In the genomic region with DNA sequence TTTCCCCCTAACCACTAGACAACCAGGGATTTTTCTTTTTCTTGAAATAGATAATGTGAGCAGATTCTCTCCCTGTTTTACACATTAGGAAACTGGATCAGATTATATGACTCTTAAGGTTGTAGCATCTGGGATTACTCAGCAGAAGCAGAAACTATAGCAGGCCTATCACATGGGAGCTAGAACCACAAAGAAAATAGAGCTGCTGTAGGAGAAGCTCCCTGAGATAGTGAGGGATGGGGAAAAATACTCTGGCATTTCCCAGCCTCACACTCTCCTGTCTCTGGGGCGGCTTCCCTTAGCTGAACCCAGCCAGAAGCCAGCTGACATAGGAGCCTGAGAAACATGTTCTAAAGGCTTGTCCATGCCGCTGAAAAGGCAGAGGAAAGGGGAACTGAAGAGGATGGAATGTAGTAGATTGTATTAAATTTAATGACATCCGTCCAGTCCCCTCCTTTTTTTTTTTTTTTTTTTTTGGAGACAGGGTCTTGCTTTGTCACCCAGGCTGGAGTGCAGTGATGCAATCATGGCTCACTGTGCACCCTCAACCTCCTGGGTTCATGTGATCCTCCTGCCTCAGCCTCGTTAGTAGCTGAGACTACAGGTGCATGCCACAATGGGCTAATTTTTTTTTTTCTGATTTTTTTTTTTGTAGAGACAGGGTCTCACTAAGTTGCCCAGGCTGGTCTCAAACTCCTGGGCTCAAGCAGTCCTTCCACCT, we compare ENCODE assay signal across 22 cellular contexts.
DNase-seq lines count a peak whose midpoint lies in the region; ATAC-seq, FAIRE-seq and TF ChIP-seq lines count a peak whose summit lies in the region.
"Had no signal": no experiment of that assay in that cellular context is flagged by ENCODE, and none has a peak within 500 bp of the region (broad histone marks: within the 10 kb centered on the region; RNA-seq: fewer than 3 reads in every experiment).

No MANE protein-coding gene starts in this region.

- BruUV-seq in HepG2 (replicated peaks; lab: Mats Ljungman, UMichigan), result no TSS peak

- WGBS in HepG2 (ENCODE audit: low lambda C conversion rate), result 83% methylated on average over 4 of the region's 4 CpGs

- H3K4me1 ChIP-seq in HepG2 (ENCODE audit: insufficient read depth, low read length), result peaks cover 23% of the 10 kb centered on the region
- H3K4me1 ChIP-seq: body of pancreas, gastrocnemius medialis, suprapubic skin had no signal

- no peak overlapping the region for H3K9ac ChIP-seq in HepG2 (ENCODE audit: insufficient read depth, low read depth, low read length)
- H3K9ac ChIP-seq: BLaER1 had no signal

- H3K9me3 Mint-ChIP-seq in activated T-cell treated with anti-CD3 and anti-CD28 coated beads, Interleukin-2, amount 50 U/mL, for 24 hours, result peaks cover 4% of the 10 kb centered on the region
- no peaks in the 10 kb centered on the region for H3K9me3 Mint-ChIP-seq in activated T-helper 17 cell treated with anti-CD3 and anti-CD28 coated beads, Interleukin-2, amount 50 U/mL, for 72 hours
- H3K9me3 Mint-ChIP-seq: activated naive CD4-positive, alpha-beta T cell treated with anti-CD3 and anti-CD28 coated beads, Interleukin-2, amount 50 U/mL, for 24 hours; dendritic cell treated with granulocyte-macrophage colony-stimulating factor and Interleukin-4, amounts not matched to agents 40 ng/mL and 50 ng/mL, for 4 days had no signal

- intact Hi-C loops in HepG2 (cut with micrococcal nuclease; ENCODE audit: unreplicated experiment), result no loop called here

- no peak for TF ChIP-seq CTCF in HepG2 (CRISPR knock-in tag; IDR thresholded peaks at IDR 0.05)

- peak; percentile 73 for ATAC-seq in activated T-helper 17 cell treated with anti-CD3 and anti-CD28 coated beads, Interleukin-2, amount 50 U/mL, for 72 hours (replicated peaks)
- peak; percentile 26; the same call in 2 of the 3 replicates for ATAC-seq in HepG2
- ATAC-seq: body of pancreas, gastrocnemius medialis had no signal

- H3K9me3 ChIP-seq in HepG2 (ENCODE audit: low read length), result peaks cover 14% of the 10 kb centered on the region
- H3K9me3 ChIP-seq: BLaER1, body of pancreas, gastrocnemius medialis, HAP-1, suprapubic skin had no signal

- no peak overlapping the region for H2AFZ ChIP-seq in HepG2 (ENCODE audit: low read length)

- no peaks in the 10 kb centered on the region for H4K20me1 ChIP-seq in HepG2 (ENCODE audit: insufficient read depth, low read length)
- H4K20me1 ChIP-seq: BLaER1 had no signal

- H3K36me3 ChIP-seq in HepG2 (replicated peaks in 1 of 2; ENCODE audit: control insufficient read depth in 1 of 2, insufficient read depth in 2 of 2, low read length in 2 of 2), result peaks cover 2 to 7% of the 10 kb centered on the region in 2 experiments; a peak in 2 of 5 replicates
- H3K36me3 ChIP-seq: gastrocnemius medialis, HAP-1, suprapubic skin had no signal

- CTCF ChIA-PET in HepG2 (lab: Yijun Ruan, JAX; ENCODE audit: low intra/inter-chr PET ratio, low total read pairs), result no interaction called here

- in situ Hi-C loops in KBM-7 (cut with MboI; ENCODE audit: low pct_unique_long_range_greater_than_20kb, low sequenced_read_pairs), result loop anchor here (25.0 kb wide), 1 partner anchor 455 kb away; no protein-coding TSS in a partner anchor
- in situ Hi-C loops in HepG2 (cut with HindIII; ENCODE audit: extremely low pct_ligation_motif_present, low pct_unique_long_range_greater_than_20kb), result no loop called here

- no peak for DNase-seq in activated T-cell treated with anti-CD3 and anti-CD28 coated beads, Interleukin-2, amount 50 U/mL, for 24 hours
- no peak for DNase-seq in activated T-cell treated with anti-CD3 and anti-CD28 coated beads, Interleukin-2, amount 50 U/mL, for 1 hour
- DNase-seq in KBM-7, result peak; percentile 34
- DNase-seq in HepG2 (ENCODE audit: low spot score), result no peak
- DNase-seq in OCI-M2 (lab: John Stamatoyannopoulos, UW; ENCODE audit: unreplicated experiment), result no peak
- DNase-seq in medulla oblongata (ENCODE audit: extremely low spot score), result no peak
- no peak for DNase-seq in activated CD8-positive, alpha-beta memory T cell treated with anti-CD3 and anti-CD28 coated beads, Interleukin-2, amount 50 U/mL, for 48 hours
- DNase-seq: activated CD4-positive, alpha-beta T cell treated with anti-CD3 and anti-CD28 coated beads, Interleukin-2, amount 10 ng/mL, durations not matched to agents 7 days and 5 days; activated CD8-positive, alpha-beta memory T cell treated with anti-CD3 and anti-CD28 coated beads, Interleukin-2, amount 50 U/mL, for 4 hours; body of pancreas; gastrocnemius medialis; NCI-H2227 treated with DMSO at 0.1 percent for 48 hours had no signal

- no peak for TF ChIP-seq POLR2A in HepG2 (IDR thresholded peaks at IDR 0.05; ENCODE audit: insufficient read depth in 1 of 2, low read depth in 2 of 2, low read length in 2 of 2)

- no peaks in the 10 kb centered on the region for H3K36me3 Mint-ChIP-seq in activated T-cell treated with anti-CD3 and anti-CD28 coated beads, Interleukin-2, amount 50 U/mL, for 24 hours (ENCODE audit: low read depth)
- H3K36me3 Mint-ChIP-seq in activated T-helper 17 cell treated with anti-CD3 and anti-CD28 coated beads, Interleukin-2, amount 50 U/mL, for 72 hours (ENCODE audit: low read depth), result no peaks in the 10 kb centered on the region
- H3K36me3 Mint-ChIP-seq: activated naive CD4-positive, alpha-beta T cell treated with anti-CD3 and anti-CD28 coated beads, Interleukin-2, amount 50 U/mL, for 24 hours; IgD-negative memory B cell had no signal

- FAIRE-seq in HepG2 (lab: Jason Lieb, UNC), result no peak
- FAIRE-seq: A204.1, D721Med, G401.6 had no signal

- no peaks in the 10 kb centered on the region for H3K27me3 ChIP-seq in HepG2 (ENCODE audit: control insufficient read depth in 1 of 2, insufficient read depth in 2 of 2, low read length in 2 of 2)
- H3K27me3 ChIP-seq: BLaER1, body of pancreas, gastrocnemius medialis, suprapubic skin had no signal

- no peak overlapping the region for H3K4me3 Mint-ChIP-seq in activated T-cell treated with anti-CD3 and anti-CD28 coated beads, Interleukin-2, amount 50 U/mL, for 24 hours
- H3K4me3 Mint-ChIP-seq in activated T-helper 17 cell treated with anti-CD3 and anti-CD28 coated beads, Interleukin-2, amount 50 U/mL, for 72 hours, result peak overlapping the region; percentile 5
- H3K4me3 Mint-ChIP-seq: activated CD4-positive, alpha-beta T cell treated with anti-CD3 and anti-CD28 coated beads, Interleukin-2, amount 10 ng/mL, durations not matched to agents 7 days and 5 days; activated naive CD4-positive, alpha-beta T cell treated with anti-CD3 and anti-CD28 coated beads, Interleukin-2, amount 50 U/mL, for 24 hours; dendritic cell treated with granulocyte-macrophage colony-stimulating factor and Interleukin-4, amounts not matched to agents 40 ng/mL and 50 ng/mL, for 4 days; IgD-negative memory B cell had no signal

- H3K4me2 ChIP-seq in HepG2 (ENCODE audit: low read depth, low read length), result no peak overlapping the region
- H3K4me2 ChIP-seq: BLaER1 had no signal

- peak overlapping the region; percentile 20 for H3K27ac Mint-ChIP-seq in activated T-cell treated with anti-CD3 and anti-CD28 coated beads, Interleukin-2, amount 50 U/mL, for 24 hours
- H3K27ac Mint-ChIP-seq in activated T-helper 17 cell treated with anti-CD3 and anti-CD28 coated beads, Interleukin-2, amount 50 U/mL, for 72 hours, result peak overlapping the region; percentile 77
- H3K27ac Mint-ChIP-seq: activated CD4-positive, alpha-beta T cell treated with anti-CD3 and anti-CD28 coated beads, Interleukin-2, amount 10 ng/mL, durations not matched to agents 7 days and 5 days; activated naive CD4-positive, alpha-beta T cell treated with anti-CD3 and anti-CD28 coated beads, Interleukin-2, amount 50 U/mL, for 24 hours; dendritic cell treated with granulocyte-macrophage colony-stimulating factor and Interleukin-4, amounts not matched to agents 40 ng/mL and 50 ng/mL, for 4 days; IgD-negative memory B cell had no signal

- H3K27ac ChIP-seq in HepG2 (ENCODE audit: extremely low read length, insufficient read depth, low read length), result no peak overlapping the region
- H3K27ac ChIP-seq: BLaER1, body of pancreas, gastrocnemius medialis, suprapubic skin had no signal

- H3K4me3 ChIP-seq in HepG2 (replicated peaks in 1 of 3; ENCODE audit: insufficient read depth in 1 of 3, low read depth in 2 of 3, low read length in 3 of 3), result no peak overlapping the region
- H3K4me3 ChIP-seq: BLaER1, body of pancreas, gastrocnemius medialis, HAP-1, suprapubic skin had no signal

- no peak for TF ChIP-seq EP300 in HepG2 (IDR thresholded peaks at IDR 0.05; ENCODE audit: low read depth in 2 of 2, low read length in 2 of 2)
- no peak for TF ChIP-seq EP300 in HepG2 (CRISPR knock-in tag; IDR thresholded peaks at IDR 0.05; ENCODE audit: borderline replicate concordance)

- no peaks in the 10 kb centered on the region for H3K79me2 ChIP-seq in HepG2 (ENCODE audit: insufficient read depth, low read length)

- peaks cover 11% of the 10 kb centered on the region for H3K27me3 Mint-ChIP-seq in activated T-cell treated with anti-CD3 and anti-CD28 coated beads, Interleukin-2, amount 50 U/mL, for 24 hours
- peaks cover 9% of the 10 kb centered on the region for H3K27me3 Mint-ChIP-seq in activated T-helper 17 cell treated with anti-CD3 and anti-CD28 coated beads, Interleukin-2, amount 50 U/mL, for 72 hours
- H3K27me3 Mint-ChIP-seq: dendritic cell treated with granulocyte-macrophage colony-stimulating factor and Interleukin-4, amounts not matched to agents 40 ng/mL and 50 ng/mL, for 4 days had no signal

- H3K4me1 Mint-ChIP-seq in activated T-cell treated with anti-CD3 and anti-CD28 coated beads, Interleukin-2, amount 50 U/mL, for 24 hours (ENCODE audit: low read depth), result peaks cover 23% of the 10 kb centered on the region
- peaks cover 24% of the 10 kb centered on the region for H3K4me1 Mint-ChIP-seq in activated T-helper 17 cell treated with anti-CD3 and anti-CD28 coated beads, Interleukin-2, amount 50 U/mL, for 72 hours

- POLR2A ChIA-PET in HepG2 (lab: Yijun Ruan, JAX), result no interaction called here

- no peak for TF ChIP-seq RAD21 in HepG2 (CRISPR knock-in tag; IDR thresholded peaks at IDR 0.05)

TF ChIP-seq in HepG2, 621 proteins besides CTCF, POLR2A, EP300 and RAD21:
- TF ChIP-seq ZNF564 (CRISPR knock-in tag; IDR thresholded peaks at IDR 0.05), result no peak
- TF ChIP-seq RBM22 (optimal IDR thresholded peaks at IDR 0.05; ENCODE audit: low read length), result peak; percentile 86
